ENCODE assay signal across 2 cellular contexts in genomic region chr5:27474395-27474794, GRCh38.
TF ChIP-seq lines count a peak whose summit lies in the region.

No MANE protein-coding gene starts in this region.

TF ChIP-seq in GM23338, 12 proteins besides CTCF, POLR2A, EP300 and RAD21:
- no peak for TF ChIP-seq CREB1 (CRISPR knock-in tag; IDR thresholded peaks at IDR 0.05; ENCODE audit: low read depth)
- no peak for TF ChIP-seq EZH2phosphoT487 (IDR thresholded peaks at IDR 0.05; ENCODE audit: unreplicated experiment)
- TF ChIP-seq ETS1 (IDR thresholded peaks at IDR 0.05), result no peak
- TF ChIP-seq STAT1 (IDR thresholded peaks at IDR 0.05; ENCODE audit: unreplicated experiment), result no peak
- TF ChIP-seq EZH2 (IDR thresholded peaks at IDR 0.05; ENCODE audit: low read depth, unreplicated experiment), result no peak
- no peak for TF ChIP-seq ZNF462 (CRISPR knock-in tag; IDR thresholded peaks at IDR 0.05)
- no peak for TF ChIP-seq REST (IDR thresholded peaks at IDR 0.05; ENCODE audit: unreplicated experiment)
- no peak for TF ChIP-seq NANOG (IDR thresholded peaks at IDR 0.05; ENCODE audit: borderline replicate concordance)
- no peak for TF ChIP-seq ZNF114 (CRISPR knock-in tag; IDR thresholded peaks at IDR 0.05)
- TF ChIP-seq JUNB (IDR thresholded peaks at IDR 0.05; ENCODE audit: unreplicated experiment), result no peak
- no peak for TF ChIP-seq POLR2AphosphoS5 (IDR thresholded peaks at IDR 0.05; ENCODE audit: low read depth)
- no peak for TF ChIP-seq ZNF331 (CRISPR knock-in tag; IDR thresholded peaks at IDR 0.05; ENCODE audit: low read depth)

TF ChIP-seq in H1, 55 proteins besides CTCF, POLR2A, EP300 and RAD21:
- TF ChIP-seq SP2 (IDR thresholded peaks at IDR 0.05; ENCODE audit: low read length) (no peak), RXRA (IDR thresholded peaks at IDR 0.05; ENCODE audit: insufficient read depth, low read depth, low read length) (no peak), NRF1 (IDR thresholded peaks at IDR 0.05; ENCODE audit: low read depth, low read length) (no peak), SRF (IDR thresholded peaks at IDR 0.05; ENCODE audit: low read depth, low read length) (no peak), CHD2 (IDR thresholded peaks at IDR 0.05; ENCODE audit: low read length) (no peak), HDAC6 (IDR thresholded peaks at IDR 0.05; ENCODE audit: low read depth, low read length) (no peak), TEAD4 (IDR thresholded peaks at IDR 0.05; ENCODE audit: low read depth, low read length) (no peak), CHD7 (IDR thresholded peaks at IDR 0.05; ENCODE audit: insufficient replicate concordance, low read length) (no peak), SUZ12 (IDR thresholded peaks at IDR 0.05; ENCODE audit: low read length) (no peak), MAX (IDR thresholded peaks at IDR 0.05) (no peak), SAP30 (IDR thresholded peaks at IDR 0.05; ENCODE audit: insufficient read depth, insufficient replicate concordance, low read length) (no peak), ASH2L (IDR thresholded peaks at IDR 0.05; ENCODE audit: low read length) (no peak)
